9 cellular contexts compared by ENCODE assay signal in genomic region chr11:79439430-79439892, GRCh38. TPM values are rescaled to one million over a fixed set of nuclear protein-coding genes. Genes with fewer than 3 reads are reported as not detected.
DNase-seq lines count a peak whose midpoint lies in the region; ATAC-seq and TF ChIP-seq lines count a peak whose summit lies in the region.
"Had no signal": no experiment of that assay in that cellular context is flagged by ENCODE, and none has a peak within 500 bp of the region (broad histone marks: within the 10 kb centered on the region; RNA-seq: fewer than 3 reads in every experiment).

No MANE protein-coding gene starts in this region.

- no peak for TF ChIP-seq CTCF in WTC11 (IDR thresholded peaks at IDR 0.05)

- 0 out of 2 replicates have a peak, but pooled peaks cover 6% of the 10 kb centered on the region for H3K9me3 Mint-ChIP-seq in WTC11
- no peaks in the 10 kb centered on the region for H3K9me3 Mint-ChIP-seq in stimulated activated memory B cell treated with anti-CD40 and anti-IgM and Interleukin-4, amounts not matched to agents 10 μg/mL and 1 μg/mL and 100 μg/mL, for 72 hours

- H3K36me3 ChIP-seq in HAP-1 (replicated peaks), result no peaks in the 10 kb centered on the region

- no peaks in the 10 kb centered on the region for H3K36me3 Mint-ChIP-seq in WTC11
- no peaks in the 10 kb centered on the region for H3K36me3 Mint-ChIP-seq in stimulated activated memory B cell treated with anti-CD40 and anti-IgM and Interleukin-4, amounts not matched to agents 10 μg/mL and 1 μg/mL and 100 μg/mL, for 72 hours

- H3K27ac Mint-ChIP-seq in WTC11, result no peak overlapping the region
- no peak overlapping the region for H3K27ac Mint-ChIP-seq in stimulated activated memory B cell treated with anti-CD40 and anti-IgM and Interleukin-4, amounts not matched to agents 10 μg/mL and 1 μg/mL and 100 μg/mL, for 72 hours

- in situ Hi-C loops in HAP-1 (cut with MboI; ENCODE audit: low sequenced_read_pairs), result no loop called here

- CTCF ChIA-PET in WTC11 (lab: Charles Lee), result interaction anchor here (0.9 to 5.2 kb wide), 14 partner anchors 15 to 724 kb away, joined by 3 to 42 read pairs (median 5); no protein-coding TSS in a partner anchor
- CTCF ChIA-PET in HEK293T (lab: Yijun Ruan, JAX), result interaction anchor here (0.6 to 1.1 kb wide), 3 partner anchors 22 to 345 kb away, joined by 3 read pairs; no protein-coding TSS in a partner anchor

- peak; percentile 32 to 47 for DNase-seq in HAP-1 (ENCODE audit: low spot score in 2 of 2)
- no peak for DNase-seq in WTC11 (ENCODE audit: low spot score)
- peak; percentile 29 for DNase-seq in hepatic stellate cell (ENCODE audit: low spot score)
- DNase-seq in HUDEP-2 (lab: John Stamatoyannopoulos, UW; ENCODE audit: unreplicated experiment in 76 of 76), result no peak
- DNase-seq in NAMALWA (ENCODE audit: low spot score), result no peak
- no peak for DNase-seq in HEK293T (ENCODE audit: extremely low spot score)
- DNase-seq: activated CD4-positive, alpha-beta T cell treated with anti-CD3 and anti-CD28 coated beads, Interleukin-2, amount 50 U/mL, for 4 hours had no signal

- no peaks in the 10 kb centered on the region for H3K27me3 ChIP-seq in HAP-1 (ENCODE audit: low read depth)

- H3K27me3 Mint-ChIP-seq in WTC11 (ENCODE audit: low read depth), result peaks cover 80% of the 10 kb centered on the region
- H3K27me3 Mint-ChIP-seq in stimulated activated memory B cell treated with anti-CD40 and anti-IgM and Interleukin-4, amounts not matched to agents 10 μg/mL and 1 μg/mL and 100 μg/mL, for 72 hours, result peaks cover 41% of the 10 kb centered on the region

- H3K4me3 Mint-ChIP-seq in WTC11, result peak overlapping the region; percentile 86
- peak overlapping the region; percentile 48 for H3K4me3 Mint-ChIP-seq in stimulated activated memory B cell treated with anti-CD40 and anti-IgM and Interleukin-4, amounts not matched to agents 10 μg/mL and 1 μg/mL and 100 μg/mL, for 72 hours

- H3K9me3 ChIP-seq in HAP-1, result no peaks in the 10 kb centered on the region

- H3K4me1 ChIP-seq in HAP-1, result peaks cover 21% of the 10 kb centered on the region

- ATAC-seq in WTC11 (no peak), GM18870 (IDR thresholded peaks at IDR 0.05; ENCODE audit: unreplicated experiment) (no peak)
- no peak for ATAC-seq in stimulated activated memory B cell treated with anti-CD40 and anti-IgM and Interleukin-4, amounts not matched to agents 10 μg/mL and 1 μg/mL and 100 μg/mL, for 72 hours

- peaks cover 36% of the 10 kb centered on the region for H3K4me1 Mint-ChIP-seq in WTC11
- peaks cover 42% of the 10 kb centered on the region for H3K4me1 Mint-ChIP-seq in stimulated activated memory B cell treated with anti-CD40 and anti-IgM and Interleukin-4, amounts not matched to agents 10 μg/mL and 1 μg/mL and 100 μg/mL, for 72 hours

- peak overlapping the region; percentile 91 for H3K4me3 ChIP-seq in HAP-1

- POLR2A ChIA-PET in WTC11 (lab: Charles Lee) (interaction anchor here (0.6 to 2.8 kb wide), 5 partner anchors 17 to 513 kb away, joined by 4 to 14 read pairs (median 5); no protein-coding TSS in a partner anchor), HEK293T (lab: Yijun Ruan, JAX) (interaction anchor here (0.6 to 1.8 kb wide), 3 partner anchors 11 to 44 kb away, joined by 3 to 5 read pairs (median 4); no protein-coding TSS in a partner anchor)

TF ChIP-seq in WTC11, 78 proteins besides CTCF, POLR2A, EP300 and RAD21:
- TF ChIP-seq CDX4 (CRISPR knock-in tag; IDR thresholded peaks at IDR 0.05; ENCODE audit: borderline replicate concordance), result no peak
- TF ChIP-seq NR3C1 (CRISPR knock-in tag; conservative IDR thresholded peaks at IDR 0.05; ENCODE audit: low read depth), result no peak
- no peak for TF ChIP-seq ZNF138 (CRISPR knock-in tag; conservative IDR thresholded peaks at IDR 0.05)
- TF ChIP-seq, protein P1, sequence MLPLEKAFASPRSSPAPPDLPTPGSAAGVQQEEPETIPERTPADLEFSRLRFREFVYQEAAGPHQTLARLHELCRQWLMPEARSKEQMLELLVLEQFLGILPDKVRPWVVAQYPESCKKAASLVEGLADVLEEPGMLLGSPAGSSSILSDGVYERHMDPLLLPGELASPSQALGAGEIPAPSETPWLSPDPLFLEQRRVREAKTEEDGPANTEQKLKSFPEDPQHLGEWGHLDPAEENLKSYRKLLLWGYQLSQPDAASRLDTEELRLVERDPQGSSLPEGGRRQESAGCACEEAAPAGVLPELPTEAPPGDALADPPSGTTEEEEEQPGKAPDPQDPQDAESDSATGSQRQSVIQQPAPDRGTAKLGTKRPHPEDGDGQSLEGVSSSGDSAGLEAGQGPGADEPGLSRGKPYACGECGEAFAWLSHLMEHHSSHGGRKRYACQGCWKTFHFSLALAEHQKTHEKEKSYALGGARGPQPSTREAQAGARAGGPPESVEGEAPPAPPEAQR (CRISPR knock-in tag; IDR thresholded peaks at IDR 0.05), result no peak
- TF ChIP-seq EMX1 (CRISPR knock-in tag; IDR thresholded peaks at IDR 0.05), result no peak
- no peak for TF ChIP-seq ELF4 (CRISPR knock-in tag; IDR thresholded peaks at IDR 0.05; ENCODE audit: low read depth)
- TF ChIP-seq ZBTB21 (CRISPR knock-in tag; IDR thresholded peaks at IDR 0.05; ENCODE audit: borderline replicate concordance), result no peak
- no peak for TF ChIP-seq ATF3 (CRISPR knock-in tag; conservative IDR thresholded peaks at IDR 0.05)
- TF ChIP-seq ZNF416 (CRISPR knock-in tag; IDR thresholded peaks at IDR 0.05), result no peak
- TF ChIP-seq CREB1 (CRISPR knock-in tag; IDR thresholded peaks at IDR 0.05), result no peak
- TF ChIP-seq ZNF423 (CRISPR knock-in tag; IDR thresholded peaks at IDR 0.05), result no peak
- TF ChIP-seq ZNF671 (CRISPR knock-in tag; IDR thresholded peaks at IDR 0.05), result no peak
- no peak for TF ChIP-seq CREM (CRISPR knock-in tag; IDR thresholded peaks at IDR 0.05)
- no peak for TF ChIP-seq ZNF263 (CRISPR knock-in tag; IDR thresholded peaks at IDR 0.05; ENCODE audit: low read depth)

TF ChIP-seq in HEK293T, 16 proteins besides CTCF, POLR2A, EP300 and RAD21:
- TF ChIP-seq SUZ12 (IDR thresholded peaks at IDR 0.05) (no peak), FOXK2 (IDR thresholded peaks at IDR 0.05) (no peak), ARNT (IDR thresholded peaks at IDR 0.05) (no peak), ZNF384 (IDR thresholded peaks at IDR 0.05) (no peak)
TF ChIP-seq in HEK293T: peak in this region for 0.

RNA-seq across cellular contexts. Expression of gene TENM4, which starts 1.4 kb away (rescaled TPM):
- total RNA-seq in WTC11 (2021), result 17.2 to 25.0 TPM (median 18.1 TPM) in 3 replicates

Comparison
In these comparisons a context has a peak if more than half of its experiments do, and no peak if none do; other contexts are left out.
1. DNase-seq: peak in HAP-1 (2 of 2) and hepatic stellate cell (single experiment); none in WTC11 (single experiment), HUDEP-2 (0 of 76), NAMALWA (single experiment) and HEK293T (single experiment).